Comparison of ENCODE assay signal across 8 cellular contexts in genomic region chr2:241272722-241273551, GRCh38. TPM values are rescaled to one million over a fixed set of nuclear protein-coding genes. Genes with fewer than 3 reads are reported as not detected.
A peak's percentile ranks its signal among the peaks of the same experiment; 100 is the strongest.
DNase-seq lines count a peak whose midpoint lies in the region; ATAC-seq, FAIRE-seq and TF ChIP-seq lines count a peak whose summit lies in the region.

No MANE protein-coding gene starts in this region.

- peaks cover 4% of the 10 kb centered on the region for H3K36me3 ChIP-seq in CD4-positive, CD25-positive, alpha-beta regulatory T cell (ENCODE audit: control insufficient read depth, insufficient read depth, low read length)
- peaks cover 12 to 15% of the 10 kb centered on the region in 2 experiments for H3K36me3 ChIP-seq in HepG2 (replicated peaks in 1 of 2; ENCODE audit: control insufficient read depth in 1 of 2, insufficient read depth in 2 of 2, low read length in 2 of 2)

- no peaks in the 10 kb centered on the region for H3K9me3 ChIP-seq in CD4-positive, CD25-positive, alpha-beta regulatory T cell (ENCODE audit: control insufficient read depth in 2 of 2, low read length in 2 of 2)
- no peaks in the 10 kb centered on the region for H3K9me3 ChIP-seq in HepG2 (ENCODE audit: low read length)

- POLR2A ChIA-PET in HepG2 (lab: Yijun Ruan, JAX) = interaction anchor here (1.0 to 2.2 kb wide), 2 partner anchors 42 to 87 kb away, joined by 3 to 8 read pairs; partner anchors contain the start of genes HDLBP and SEPTIN2

- TSS peak; percentile 73 for BruUV-seq in HepG2 (replicated peaks; lab: Mats Ljungman, UMichigan)

- WGBS in HepG2 (ENCODE audit: low lambda C conversion rate) = 34% methylated on average over 42 of the region's 62 CpGs

- CTCF ChIA-PET in HepG2 (lab: Yijun Ruan, JAX; ENCODE audit: low intra/inter-chr PET ratio, low total read pairs) = no interaction called here

- FAIRE-seq in HepG2 (lab: Jason Lieb, UNC) = no peak

- peaks cover 0 to 11% (median 0%) of the 10 kb centered on the region in 7 donors for H3K9me3 Mint-ChIP-seq in CD4-positive, CD25-positive, alpha-beta regulatory T cell
- H3K9me3 Mint-ChIP-seq in IgD-negative memory B cell = peaks cover 0 to 11% (median 0%) of the 10 kb centered on the region in 3 donors

- TF ChIP-seq CTCF in coronary artery (IDR thresholded peaks at IDR 0.05) (no peak), HepG2 (CRISPR knock-in tag; IDR thresholded peaks at IDR 0.05) (no peak)

- peak; percentile 28 to 48 (median 31) for DNase-seq in CD4-positive, CD25-positive, alpha-beta regulatory T cell
- DNase-seq in activated CD4-positive, alpha-beta T cell treated with anti-CD3 and anti-CD28 coated beads for 4 hours = peak; percentile 36 to 46
- DNase-seq in coronary artery (ENCODE audit: low spot score) = peak; percentile 84
- DNase-seq in HepG2 (ENCODE audit: low spot score) = no peak
- peak; percentile 30 to 53 for DNase-seq in stimulated activated CD4-positive, alpha-beta T cell treated with anti-CD3 and anti-CD28 coated beads, Interleukin-4, amount 100 ng/mL, for 4 hours
- no peak for DNase-seq in DMS153 (lab: John Stamatoyannopoulos, UW)

- H3K27ac Mint-ChIP-seq in CD4-positive, CD25-positive, alpha-beta regulatory T cell = peak overlapping the region; percentile 16 to 83 (median 78)
- H3K27ac Mint-ChIP-seq in IgD-negative memory B cell = peak overlapping the region in 2 of 3 donors; percentile 34 to 48

- no peak overlapping the region for H2AFZ ChIP-seq in HepG2 (ENCODE audit: low read length)

- peak overlapping the region; percentile 67 to 90 (median 77) for H3K4me3 Mint-ChIP-seq in CD4-positive, CD25-positive, alpha-beta regulatory T cell
- H3K4me3 Mint-ChIP-seq in IgD-negative memory B cell = peak overlapping the region; percentile 34 to 91 (median 85)

- no peaks in the 10 kb centered on the region for H3K27me3 ChIP-seq in CD4-positive, CD25-positive, alpha-beta regulatory T cell (ENCODE audit: control insufficient read depth, insufficient read depth, low read length)
- H3K27me3 ChIP-seq in HepG2 (ENCODE audit: control insufficient read depth in 1 of 2, insufficient read depth in 2 of 2, low read length in 2 of 2) = no peaks in the 10 kb centered on the region; a peak in 1 of 5 replicates

- H3K4me1 ChIP-seq in CD4-positive, CD25-positive, alpha-beta regulatory T cell (ENCODE audit: control insufficient read depth, insufficient read depth, low read length, poor library complexity, severe bottlenecking) = peaks cover 24% of the 10 kb centered on the region
- H3K4me1 ChIP-seq in HepG2 (ENCODE audit: insufficient read depth, low read length) = peaks cover 64% of the 10 kb centered on the region

- no peak for TF ChIP-seq RAD21 in HepG2 (CRISPR knock-in tag; IDR thresholded peaks at IDR 0.05)

- ATAC-seq in CD4-positive, CD25-positive, alpha-beta regulatory T cell (ENCODE audit: low read depth in 2 of 2) = peak; percentile 54 to 68
- ATAC-seq in GM19455 (IDR thresholded peaks at IDR 0.05; ENCODE audit: unreplicated experiment) (peak; percentile 60), HepG2 (peak; percentile 69)

- peak overlapping the region; percentile 49 for H3K4me3 ChIP-seq in CD4-positive, CD25-positive, alpha-beta regulatory T cell (ENCODE audit: low read depth, low read length)
- H3K4me3 ChIP-seq in coronary artery (peak overlapping the region; percentile 98), HepG2 (replicated peaks in 1 of 3; ENCODE audit: insufficient read depth in 1 of 3, low read depth in 2 of 3, low read length in 3 of 3) (peak overlapping the region; percentile 76 to 91 (median 80))

- intact Hi-C loops in HepG2 (cut with micrococcal nuclease; ENCODE audit: unreplicated experiment) = loop anchor here (2.0 to 10.0 kb wide), 2 partner anchors 42 to 82 kb away; partner anchors contain the start of genes FARP2, HDLBP and SEPTIN2

- peak overlapping the region; percentile 91 for H3K4me2 ChIP-seq in HepG2 (ENCODE audit: low read depth, low read length)

- H4K20me1 ChIP-seq in HepG2 (ENCODE audit: insufficient read depth, low read length) = peaks cover 42% of the 10 kb centered on the region

- H3K27me3 Mint-ChIP-seq in CD4-positive, CD25-positive, alpha-beta regulatory T cell = peaks cover 4% of the 10 kb centered on the region
- H3K27me3 Mint-ChIP-seq in IgD-negative memory B cell = no peaks in the 10 kb centered on the region

- peak overlapping the region; percentile 97 for H3K9ac ChIP-seq in HepG2 (ENCODE audit: insufficient read depth, low read depth, low read length)

- TF ChIP-seq POLR2A in HepG2 (IDR thresholded peaks at IDR 0.05; ENCODE audit: insufficient read depth in 1 of 2, low read depth in 2 of 2, low read length in 2 of 2) = peak; percentile 76 to 87

- in situ Hi-C loops in HepG2 (cut with HindIII; ENCODE audit: extremely low pct_ligation_motif_present, low pct_unique_long_range_greater_than_20kb) = no loop called here

- no peak for TF ChIP-seq EP300 in HepG2 (IDR thresholded peaks at IDR 0.05; ENCODE audit: low read depth in 2 of 2, low read length in 2 of 2)
- no peak for TF ChIP-seq EP300 in HepG2 (CRISPR knock-in tag; IDR thresholded peaks at IDR 0.05; ENCODE audit: borderline replicate concordance)

- peaks cover 31 to 64% (median 41%) of the 10 kb centered on the region in 4 donors for H3K4me1 Mint-ChIP-seq in CD4-positive, CD25-positive, alpha-beta regulatory T cell
- H3K4me1 Mint-ChIP-seq in IgD-negative memory B cell = peaks cover 21 to 26% (median 22%) of the 10 kb centered on the region in 3 donors

- H3K27ac ChIP-seq in CD4-positive, CD25-positive, alpha-beta regulatory T cell (ENCODE audit: insufficient read depth, low read length, poor library complexity, severe bottlenecking) = no peak overlapping the region
- H3K27ac ChIP-seq in coronary artery = peak overlapping the region; percentile 96 to 98
- H3K27ac ChIP-seq in HepG2 (ENCODE audit: extremely low read length, insufficient read depth, low read length) = peak overlapping the region; percentile 62

- H3K36me3 Mint-ChIP-seq in CD4-positive, CD25-positive, alpha-beta regulatory T cell = peaks cover 9% of the 10 kb centered on the region
- no peaks in the 10 kb centered on the region for H3K36me3 Mint-ChIP-seq in IgD-negative memory B cell

- peaks cover 94% of the 10 kb centered on the region for H3K79me2 ChIP-seq in HepG2 (ENCODE audit: insufficient read depth, low read length)

TF ChIP-seq in HepG2, 621 proteins besides CTCF, POLR2A, EP300 and RAD21 (continues in another document):
- no peak for TF ChIP-seq ZNF709 (CRISPR knock-in tag; IDR thresholded peaks at IDR 0.05)

RNA-seq across cellular contexts. Expression of gene HDLBP, which starts 42.5 kb away (rescaled TPM):
- 121 TPM for total RNA-seq in CD4-positive, CD25-positive, alpha-beta regulatory T cell
- polyA plus RNA-seq in CD4-positive, CD25-positive, alpha-beta regulatory T cell = 10 to 100 TPM; 33.6 to 42.6 (median 41.3) TPM
- polyA plus RNA-seq in IgD-negative memory B cell (55.3 TPM), HepG2 (2011; rRNA removed) (434 and 464 TPM in 2 replicates)
- total RNA-seq in HepG2 (2016; rRNA removed; fragmentation: Illumina TruSeq; extraction: Trizol) = 707 and 912 TPM in 2 replicates
- 195 and 216 TPM in 2 replicates for total RNA-seq in HepG2 (2016; cell fraction: cytosol; rRNA removed; fragmentation: Illumina TruSeq; extraction: Trizol; ENCODE audit: low read depth)
- total RNA-seq in HepG2 (2016; cell fraction: insoluble cytoplasmic fraction; rRNA removed; fragmentation: Illumina TruSeq; extraction: Trizol) = 687 and 831 TPM in 2 replicates
- 620 and 676 TPM in 2 replicates for total RNA-seq in HepG2 (2016; cell fraction: membrane; rRNA removed; fragmentation: Illumina TruSeq; extraction: Trizol)
- 437 and 494 TPM in 2 replicates for total RNA-seq in HepG2 (2016; cell fraction: nucleus; rRNA removed; fragmentation: Illumina TruSeq; extraction: Trizol)
- polyA plus RNA-seq in HepG2 (2011; cell fraction: cytosol; rRNA removed) = 419 and 448 TPM in 2 replicates
- polyA plus RNA-seq in HepG2 (2011; cell fraction: nucleus; rRNA removed) = 618 and 764 TPM in 2 replicates
- 461 and 517 TPM in 2 replicates for polyA plus RNA-seq in HepG2 (2012)
- 179 and 188 TPM in 2 replicates for polyA plus RNA-seq in HepG2 (2016; cell fraction: cytosol; fragmentation: Illumina TruSeq; extraction: Trizol; ENCODE audit: low read depth)
- 695 and 895 TPM in 2 replicates for polyA plus RNA-seq in HepG2 (2016; cell fraction: insoluble cytoplasmic fraction; fragmentation: Illumina TruSeq; extraction: Trizol; ENCODE audit: low read depth)
- polyA plus RNA-seq in HepG2 (2016; cell fraction: membrane; fragmentation: Illumina TruSeq; extraction: Trizol; ENCODE audit: low read depth) = 483 and 563 TPM in 2 replicates
- 674 and 742 TPM in 2 replicates for polyA plus RNA-seq in HepG2 (2016; cell fraction: nucleus; fragmentation: Illumina TruSeq; extraction: Trizol; ENCODE audit: insufficient read depth, low read depth)
- 303 and 643 TPM in 2 replicates for polyA minus RNA-seq in HepG2 (2011; rRNA and poly(A)+ RNA removed; ENCODE audit: low replicate concordance)
- polyA minus RNA-seq in HepG2 (2011; cell fraction: cytosol; rRNA and poly(A)+ RNA removed) = 590 and 596 TPM in 2 replicates
- 603 and 678 TPM in 2 replicates for polyA minus RNA-seq in HepG2 (2011; cell fraction: nucleus; rRNA and poly(A)+ RNA removed)

RNA-seq across cellular contexts. Expression of gene SEPTIN2, which starts 42.8 kb away (rescaled TPM):
- total RNA-seq in CD4-positive, CD25-positive, alpha-beta regulatory T cell = 191 TPM
- 100 to 1,000 TPM; 131 to 186 (median 159) TPM for polyA plus RNA-seq in CD4-positive, CD25-positive, alpha-beta regulatory T cell
- 134 TPM for polyA plus RNA-seq in IgD-negative memory B cell
- total RNA-seq in HepG2 (2016; rRNA removed; fragmentation: Illumina TruSeq; extraction: Trizol) = 493 and 750 TPM in 2 replicates
- total RNA-seq in HepG2 (2016; cell fraction: cytosol; rRNA removed; fragmentation: Illumina TruSeq; extraction: Trizol; ENCODE audit: low read depth) = 68.0 and 78.0 TPM in 2 replicates
- total RNA-seq in HepG2 (2016; cell fraction: insoluble cytoplasmic fraction; rRNA removed; fragmentation: Illumina TruSeq; extraction: Trizol) = 485 and 732 TPM in 2 replicates
- total RNA-seq in HepG2 (2016; cell fraction: membrane; rRNA removed; fragmentation: Illumina TruSeq; extraction: Trizol) = 155 and 168 TPM in 2 replicates
- 303 and 351 TPM in 2 replicates for total RNA-seq in HepG2 (2016; cell fraction: nucleus; rRNA removed; fragmentation: Illumina TruSeq; extraction: Trizol)
- polyA plus RNA-seq in HepG2 (2011; rRNA removed) = 579 and 733 TPM in 2 replicates
- polyA plus RNA-seq in HepG2 (2011; cell fraction: cytosol; rRNA removed) = 208 and 366 TPM in 2 replicates
- 383 and 475 TPM in 2 replicates for polyA plus RNA-seq in HepG2 (2011; cell fraction: nucleus; rRNA removed)
- 320 and 513 TPM in 2 replicates for polyA plus RNA-seq in HepG2 (2012)
- polyA plus RNA-seq in HepG2 (2016; cell fraction: cytosol; fragmentation: Illumina TruSeq; extraction: Trizol; ENCODE audit: low read depth) = 35.1 and 36.8 TPM in 2 replicates
- 746 and 761 TPM in 2 replicates for polyA plus RNA-seq in HepG2 (2016; cell fraction: insoluble cytoplasmic fraction; fragmentation: Illumina TruSeq; extraction: Trizol; ENCODE audit: low read depth)
- polyA plus RNA-seq in HepG2 (2016; cell fraction: membrane; fragmentation: Illumina TruSeq; extraction: Trizol; ENCODE audit: low read depth) = 102 and 104 TPM in 2 replicates
- polyA plus RNA-seq in HepG2 (2016; cell fraction: nucleus; fragmentation: Illumina TruSeq; extraction: Trizol; ENCODE audit: insufficient read depth, low read depth) = 515 and 562 TPM in 2 replicates
- 234 and 609 TPM in 2 replicates for polyA minus RNA-seq in HepG2 (2011; rRNA and poly(A)+ RNA removed; ENCODE audit: low replicate concordance)
- polyA minus RNA-seq in HepG2 (2011; cell fraction: cytosol; rRNA and poly(A)+ RNA removed) = 218 and 237 TPM in 2 replicates
- 446 and 458 TPM in 2 replicates for polyA minus RNA-seq in HepG2 (2011; cell fraction: nucleus; rRNA and poly(A)+ RNA removed)

Comparison
In these comparisons a context has a peak if more than half of its experiments do, and no peak if none do; other contexts are left out.
1. DNase-seq: peak in CD4-positive, CD25-positive, alpha-beta regulatory T cell (3 of 3), activated CD4-positive, alpha-beta T cell treated with anti-CD3 and anti-CD28 coated beads for 4 hours (2 of 2), coronary artery (single experiment) and stimulated activated CD4-positive, alpha-beta T cell treated with anti-CD3 and anti-CD28 coated beads, Interleukin-4, amount 100 ng/mL, for 4 hours (2 of 2); none in HepG2 (single experiment) and DMS153 (single experiment).
2. Peak in every context shown above with its lines, with median percentiles within 50 percentile points of each other: ATAC-seq and H3K4me3 ChIP-seq.